In genomic region chr22:39234157-39234793, GRCh38 we compare ENCODE assay signal across 9 cellular contexts. TPM values are rescaled to one million over a fixed set of nuclear protein-coding genes. Genes with fewer than 3 reads are reported as not detected.
DNase-seq lines count a peak whose midpoint lies in the region; ATAC-seq and TF ChIP-seq lines count a peak whose summit lies in the region.
"Had no signal": no experiment of that assay in that cellular context is flagged by ENCODE, and none has a peak within 500 bp of the region (broad histone marks: within the 10 kb centered on the region; RNA-seq: fewer than 3 reads in every experiment).

No MANE protein-coding gene starts in this region.

- intact Hi-C loops in stomach (cut with DNase I; ENCODE audit: low total_unique reads): no loop called here

- peaks cover 0 to 37% (median 19%) of the 10 kb centered on the region in 4 donors for H3K4me1 ChIP-seq in Peyer's patch
- H3K4me1 ChIP-seq in lung (ENCODE audit: control insufficient read depth in 2 of 2, insufficient read depth in 2 of 2, low read length in 2 of 2): peaks cover 19 to 35% of the 10 kb centered on the region in 2 donors
- H3K4me1 ChIP-seq in stomach: peaks cover 51 to 65% (median 56%) of the 10 kb centered on the region in 4 donors

- peaks cover 36 to 37% of the 10 kb centered on the region in 2 donors for H3K4me1 Mint-ChIP-seq in effector memory CD8-positive, alpha-beta T cell (ENCODE audit: low read depth in 2 of 2)

- H3K4me3 ChIP-seq in Peyer's patch (no peak overlapping the region), lung (no peak overlapping the region), stomach (no peak overlapping the region)

- H3K9me3 Mint-ChIP-seq in effector memory CD8-positive, alpha-beta T cell: no peaks in the 10 kb centered on the region

- H3K27ac ChIP-seq in Peyer's patch (peak overlapping the region; percentile 11 to 60 (median 36)), lung (ENCODE audit: low read depth in 1 of 2, low read length in 1 of 2) (peak overlapping the region; percentile 69 to 79), stomach (peak overlapping the region in 4 of 5 donors; percentile 65 to 86 (median 69))

- DNase-seq in Peyer's patch (no peak), lung (ENCODE audit: low spot score) (no peak), stomach (no peak), NCI-H2107 treated with DMSO at 0.1 percent for 48 hours (lab: John Stamatoyannopoulos, UW; ENCODE audit: unreplicated experiment) (no peak), NCI-H1694 treated with DMSO at 0.1 percent for 48 hours (lab: John Stamatoyannopoulos, UW) (no peak)
- DNase-seq in effector memory CD8-positive, alpha-beta T cell: no peak
- DNase-seq: foreskin fibroblast had no signal

- peak overlapping the region; percentile 31 to 48 for H3K4me3 Mint-ChIP-seq in effector memory CD8-positive, alpha-beta T cell

- no peak for TF ChIP-seq EP300 in stomach (IDR thresholded peaks at IDR 0.05)

- no peaks in the 10 kb centered on the region for H3K36me3 ChIP-seq in Peyer's patch
- peaks cover 0 to 13% of the 10 kb centered on the region in 2 donors for H3K36me3 ChIP-seq in lung (ENCODE audit: control insufficient read depth in 2 of 2, insufficient read depth in 2 of 2, low read length in 2 of 2)
- H3K36me3 ChIP-seq in stomach: peaks cover 0 to 29% (median 22%) of the 10 kb centered on the region in 4 donors

- H3K27me3 ChIP-seq in Peyer's patch (peaks cover 0 to 6% of the 10 kb centered on the region in 2 donors), lung (ENCODE audit: control insufficient read depth, insufficient read depth) (no peaks in the 10 kb centered on the region), stomach (peaks cover 0 to 82% (median 13%) of the 10 kb centered on the region in 3 donors)

- H3K27me3 Mint-ChIP-seq in effector memory CD8-positive, alpha-beta T cell: no peaks in the 10 kb centered on the region

- WGBS in lung, 2 donors: 26 to 50% methylated on average over 14 to 15 of the region's 15 CpGs
- 61 to 78% (median 69%) methylated on average over 15 of the region's 15 CpGs for WGBS in stomach, 5 donors

- H3K27ac Mint-ChIP-seq in effector memory CD8-positive, alpha-beta T cell: peak overlapping the region in 1 of 2 donors; percentile 35

- H3K9me3 ChIP-seq in Peyer's patch (no peaks in the 10 kb centered on the region), lung (ENCODE audit: control insufficient read depth in 2 of 2, insufficient read depth in 1 of 2, low read length in 1 of 2) (no peaks in the 10 kb centered on the region), stomach (no peaks in the 10 kb centered on the region)

- TF ChIP-seq CTCF in Peyer's patch (IDR thresholded peaks at IDR 0.05): no peak
- no peak for TF ChIP-seq CTCF in lung (IDR thresholded peaks at IDR 0.05; ENCODE audit: control extremely low read depth, extremely low read depth)
- no peak for TF ChIP-seq CTCF in stomach (IDR thresholded peaks at IDR 0.05)

- TF ChIP-seq POLR2A in Peyer's patch (IDR thresholded peaks at IDR 0.05) (no peak), stomach (IDR thresholded peaks at IDR 0.05) (no peak)

- no peak for ATAC-seq in effector memory CD8-positive, alpha-beta T cell (replicated peaks)
- ATAC-seq in lung (ENCODE audit: insufficient read depth, low FRiP score) (no peak), HG02973 (IDR thresholded peaks at IDR 0.05; ENCODE audit: unreplicated experiment) (no peak), GM21526 (IDR thresholded peaks at IDR 0.05; ENCODE audit: low FRiP score, unreplicated experiment) (no peak)

- peaks cover 37% of the 10 kb centered on the region for H3K36me3 Mint-ChIP-seq in effector memory CD8-positive, alpha-beta T cell (ENCODE audit: insufficient read depth)

RNA-seq across cellular contexts. Expression of gene PDGFB, which starts 10.5 kb away (rescaled TPM):
- total RNA-seq in Peyer's patch (10 to 100 TPM in 1 of 4 donors, 1 to 10 TPM in 3; 1.8 to 10.7 (median 3.8) TPM), lung (10 to 100 TPM; 19.7 to 39.4 TPM), stomach (10 to 100 TPM in 2 of 5 donors, 1 to 10 TPM in 3; 1.2 to 58.5 (median 9.5) TPM)
- polyA plus RNA-seq in lung (10 to 100 TPM in 1 of 2 donors, 1 to 10 TPM in 1; 9.8 to 56.7 TPM), stomach (1 to 10 TPM; 3.6 to 4.1 (median 3.6) TPM)
